ENCODE assay signal across 11 cellular contexts in genomic region chr3:152279474-152279873, GRCh38. TPM values are rescaled to one million over a fixed set of nuclear protein-coding genes. Genes with fewer than 3 reads are reported as not detected.
A peak's percentile ranks its signal among the peaks of the same experiment; 100 is the strongest.
DNase-seq lines count a peak whose midpoint lies in the region; ATAC-seq and TF ChIP-seq lines count a peak whose summit lies in the region.
"Had no signal": no experiment of that assay in that cellular context is flagged by ENCODE, and none has a peak within 500 bp of the region (broad histone marks: within the 10 kb centered on the region; RNA-seq: fewer than 3 reads in every experiment).

No MANE protein-coding gene starts in this region.

- peaks cover 62 to 99% (median 92%) of the 10 kb centered on the region in 11 experiments; a peak in 21 of 22 replicates for H4K20me1 ChIP-seq in BLaER1 treated with 17β-estradiol and CSF1 and Interleukin-3, amounts not matched to agents 10 nM and 100 nM
- H4K20me1 ChIP-seq in DOHH2 (ENCODE audit: control insufficient read depth, insufficient read depth, low read depth, low read length), result peaks cover 42% of the 10 kb centered on the region

- TF ChIP-seq CTCF in DOHH2 (IDR thresholded peaks at IDR 0.05; ENCODE audit: low read depth, low read length, poor library complexity, severe bottlenecking) (no peak), brain microvascular endothelial cell (IDR thresholded peaks at IDR 0.05; ENCODE audit: low read depth, low read length, missing control alignments) (no peak), nephron progenitor cell (IDR thresholded peaks at IDR 0.05) (no peak)

- peaks cover 29% of the 10 kb centered on the region for H3F3A ChIP-seq in DOHH2 (ENCODE audit: control insufficient read depth, insufficient read depth)

- H3K9ac ChIP-seq in BLaER1 treated with 17β-estradiol and CSF1 and Interleukin-3, amounts not matched to agents 10 nM and 100 nM, result no peak overlapping the region

- H3K4me1 ChIP-seq in BLaER1 treated with 17β-estradiol and CSF1 and Interleukin-3, amounts not matched to agents 10 nM and 100 nM, result peaks cover 38 to 81% (median 60%) of the 10 kb centered on the region in 10 experiments
- H3K4me1 ChIP-seq in DOHH2 (ENCODE audit: control insufficient read depth, low read length), result peaks cover 96% of the 10 kb centered on the region

- peaks cover 100% of the 10 kb centered on the region for H3K79me2 ChIP-seq in DOHH2 (ENCODE audit: control insufficient read depth, low read length)

- peaks cover 56 to 82% (median 68%) of the 10 kb centered on the region in 3 donors for H3K4me1 Mint-ChIP-seq in naive B cell
- no peaks in the 10 kb centered on the region for H3K4me1 Mint-ChIP-seq in nephron progenitor cell

- H3K27me3 Mint-ChIP-seq in naive B cell (no peaks in the 10 kb centered on the region), nephron progenitor cell (ENCODE audit: low read depth, poor library complexity) (no peaks in the 10 kb centered on the region)

- no peaks in the 10 kb centered on the region for H3K36me3 Mint-ChIP-seq in activated naive CD4-positive, alpha-beta T cell treated with anti-CD3 and anti-CD28 coated beads, Interleukin-2, amount 50 U/mL, for 72 hours
- H3K36me3 Mint-ChIP-seq in naive B cell (no peaks in the 10 kb centered on the region), nephron progenitor cell (ENCODE audit: low read depth) (no peaks in the 10 kb centered on the region)

- ATAC-seq in activated naive CD4-positive, alpha-beta T cell treated with anti-CD3 and anti-CD28 coated beads, Interleukin-2, amount 50 U/mL, for 72 hours, result no peak
- no peak for ATAC-seq in naive B cell (ENCODE audit: low read depth in 2 of 2)
- ATAC-seq in HG03175 (IDR thresholded peaks at IDR 0.05; ENCODE audit: unreplicated experiment), result no peak
- no peak for ATAC-seq in HG02571 (IDR thresholded peaks at IDR 0.05; ENCODE audit: unreplicated experiment)

- peaks cover 0 to 5% (median 0%) of the 10 kb centered on the region in 11 experiments; a peak in 1 of 22 replicates for H3K36me3 ChIP-seq in BLaER1 treated with 17β-estradiol and CSF1 and Interleukin-3, amounts not matched to agents 10 nM and 100 nM
- H3K36me3 ChIP-seq in DOHH2 (ENCODE audit: control insufficient read depth, low read length), result peaks cover 58% of the 10 kb centered on the region
- no peaks in the 10 kb centered on the region for H3K36me3 ChIP-seq in brain microvascular endothelial cell (replicated peaks)

- H3K27ac Mint-ChIP-seq in activated naive CD4-positive, alpha-beta T cell treated with anti-CD3 and anti-CD28 coated beads, Interleukin-2, amount 50 U/mL, for 72 hours, result peak overlapping the region; percentile 16 to 81
- H3K27ac Mint-ChIP-seq in naive B cell (peak overlapping the region in 5 of 6 donors; percentile 31 to 73 (median 55)), nephron progenitor cell (no peak overlapping the region)

- no peaks in the 10 kb centered on the region; a peak in 1 of 22 replicates for H3K9me3 ChIP-seq in BLaER1 treated with 17β-estradiol and CSF1 and Interleukin-3, amounts not matched to agents 10 nM and 100 nM (replicated peaks in 1 of 11)
- no peaks in the 10 kb centered on the region for H3K9me3 ChIP-seq in DOHH2 (ENCODE audit: control insufficient read depth, insufficient read depth, low read length)

- H3K27ac ChIP-seq in BLaER1 treated with 17β-estradiol and CSF1 and Interleukin-3, amounts not matched to agents 10 nM and 100 nM, result no peak overlapping the region
- H3K27ac ChIP-seq in DOHH2 (ENCODE audit: low read depth, low read length) (no peak overlapping the region), brain microvascular endothelial cell (no peak overlapping the region)

- H3K4me2 ChIP-seq in BLaER1 treated with 17β-estradiol and CSF1 and Interleukin-3, amounts not matched to agents 10 nM and 100 nM, result peak overlapping the region; percentile 26 to 62 (median 51); a peak in 18 of 22 replicates
- H3K4me2 ChIP-seq in DOHH2 (ENCODE audit: low read length), result peak overlapping the region; percentile 59

- H3K4me3 Mint-ChIP-seq in naive B cell (peak overlapping the region; percentile 13 to 70 (median 53)), nephron progenitor cell (no peak overlapping the region)

- in situ Hi-C loops in brain microvascular endothelial cell (cut with HindIII; ENCODE audit: low pct_ligation_motif_present, low sequenced_read_pairs), result no loop called here

- no peaks in the 10 kb centered on the region for H3K9me3 Mint-ChIP-seq in activated naive CD4-positive, alpha-beta T cell treated with anti-CD3 and anti-CD28 coated beads, Interleukin-2, amount 50 U/mL, for 72 hours
- H3K9me3 Mint-ChIP-seq in naive B cell (no peaks in the 10 kb centered on the region), nephron progenitor cell (no peaks in the 10 kb centered on the region)

- DNase-seq in activated naive CD4-positive, alpha-beta T cell treated with anti-CD3 and anti-CD28 coated beads, Interleukin-2, amount 50 U/mL, for 72 hours (ENCODE audit: low spot score in 2 of 2), result no peak
- DNase-seq in naive B cell (no peak), brain microvascular endothelial cell (no peak), nephron progenitor cell (no peak)
- DNase-seq: activated CD8-positive, alpha-beta memory T cell treated with anti-CD3 and anti-CD28 coated beads, Interleukin-2, amount 50 U/mL, for 4 hours; mesenchymal stem cell; NCI-H1048 had no signal

- H3K27me3 ChIP-seq in BLaER1 treated with 17β-estradiol and CSF1 and Interleukin-3, amounts not matched to agents 10 nM and 100 nM, result no peaks in the 10 kb centered on the region
- H3K27me3 ChIP-seq in DOHH2 (ENCODE audit: control insufficient read depth, low read length), result no peaks in the 10 kb centered on the region
- no peaks in the 10 kb centered on the region for H3K27me3 ChIP-seq in brain microvascular endothelial cell (replicated peaks)

- H3K9me2 ChIP-seq in DOHH2 (replicated peaks; ENCODE audit: control insufficient read depth, low read length), result no peaks in the 10 kb centered on the region

- no peak overlapping the region for H3K4me3 ChIP-seq in BLaER1 treated with 17β-estradiol and CSF1 and Interleukin-3, amounts not matched to agents 10 nM and 100 nM
- H3K4me3 ChIP-seq in DOHH2 (ENCODE audit: low read length) (peak overlapping the region; percentile 8), brain microvascular endothelial cell (ENCODE audit: low read depth, low read length) (no peak overlapping the region)

RNA-seq across cellular contexts. Expression of gene MBNL1, which starts 10.7 kb away (rescaled TPM):
- 100 to 1,000 TPM; 406 to 425 TPM for total RNA-seq in activated naive CD4-positive, alpha-beta T cell treated with anti-CD3 and anti-CD28 coated beads, Interleukin-2, amount 50 U/mL, for 72 hours
- polyA plus RNA-seq in naive B cell (ENCODE audit: low read depth in 6 of 6), result 100 to 1,000 TPM; 188 to 346 (median 260) TPM
